In genomic region chr2:187165936-187166335, GRCh38 we compare ENCODE assay signal across 1 cellular context.
TF ChIP-seq lines count a peak whose summit lies in the region.

No MANE protein-coding gene starts in this region.

TF ChIP-seq in GM12878, 131 proteins besides CTCF, POLR2A, EP300 and RAD21 (continued from another document):
- TF ChIP-seq ZBTB11 (CRISPR knock-in tag; IDR thresholded peaks at IDR 0.05), result no peak
- TF ChIP-seq EZH2 (IDR thresholded peaks at IDR 0.05; ENCODE audit: borderline replicate concordance, control insufficient read depth, low read depth, low read length), result no peak
- TF ChIP-seq NFXL1 (IDR thresholded peaks at IDR 0.05; ENCODE audit: borderline replicate concordance), result no peak
- no peak for TF ChIP-seq YBX1 (IDR thresholded peaks at IDR 0.05)
- TF ChIP-seq, protein P1, sequence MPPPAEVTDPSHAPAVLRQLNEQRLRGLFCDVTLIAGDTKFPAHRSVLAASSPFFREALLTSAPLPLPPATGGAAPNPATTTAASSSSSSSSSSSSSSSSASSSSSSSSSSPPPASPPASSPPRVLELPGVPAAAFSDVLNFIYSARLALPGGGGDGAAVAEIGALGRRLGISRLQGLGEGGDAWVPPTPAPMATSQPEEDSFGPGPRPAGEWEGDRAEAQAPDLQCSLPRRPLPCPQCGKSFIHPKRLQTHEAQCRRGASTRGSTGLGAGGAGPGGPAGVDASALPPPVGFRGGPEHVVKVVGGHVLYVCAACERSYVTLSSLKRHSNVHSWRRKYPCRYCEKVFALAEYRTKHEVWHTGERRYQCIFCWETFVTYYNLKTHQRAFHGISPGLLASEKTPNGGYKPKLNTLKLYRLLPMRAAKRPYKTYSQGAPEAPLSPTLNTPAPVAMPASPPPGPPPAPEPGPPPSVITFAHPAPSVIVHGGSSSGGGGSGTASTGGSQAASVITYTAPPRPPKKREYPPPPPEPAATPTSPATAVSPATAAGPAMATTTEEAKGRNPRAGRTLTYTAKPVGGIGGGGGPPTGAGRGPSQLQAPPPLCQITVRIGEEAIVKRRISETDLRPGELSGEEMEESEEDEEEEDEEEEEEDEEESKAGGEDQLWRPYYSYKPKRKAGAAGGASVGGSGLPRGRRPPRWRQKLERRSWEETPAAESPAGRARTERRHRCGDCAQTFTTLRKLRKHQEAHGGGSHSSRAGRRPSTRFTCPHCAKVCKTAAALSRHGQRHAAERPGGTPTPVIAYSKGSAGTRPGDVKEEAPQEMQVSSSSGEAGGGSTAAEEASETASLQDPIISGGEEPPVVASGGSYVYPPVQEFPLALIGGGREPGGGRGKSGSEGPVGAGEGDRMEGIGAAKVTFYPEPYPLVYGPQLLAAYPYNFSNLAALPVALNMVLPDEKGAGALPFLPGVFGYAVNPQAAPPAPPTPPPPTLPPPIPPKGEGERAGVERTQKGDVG (CRISPR knock-in tag; IDR thresholded peaks at IDR 0.05), result no peak
- no peak for TF ChIP-seq CHD4 (IDR thresholded peaks at IDR 0.05)
- TF ChIP-seq SMARCA5 (IDR thresholded peaks at IDR 0.05), result no peak
- TF ChIP-seq ZNF687 (IDR thresholded peaks at IDR 0.05), result no peak
- TF ChIP-seq, protein P2, sequence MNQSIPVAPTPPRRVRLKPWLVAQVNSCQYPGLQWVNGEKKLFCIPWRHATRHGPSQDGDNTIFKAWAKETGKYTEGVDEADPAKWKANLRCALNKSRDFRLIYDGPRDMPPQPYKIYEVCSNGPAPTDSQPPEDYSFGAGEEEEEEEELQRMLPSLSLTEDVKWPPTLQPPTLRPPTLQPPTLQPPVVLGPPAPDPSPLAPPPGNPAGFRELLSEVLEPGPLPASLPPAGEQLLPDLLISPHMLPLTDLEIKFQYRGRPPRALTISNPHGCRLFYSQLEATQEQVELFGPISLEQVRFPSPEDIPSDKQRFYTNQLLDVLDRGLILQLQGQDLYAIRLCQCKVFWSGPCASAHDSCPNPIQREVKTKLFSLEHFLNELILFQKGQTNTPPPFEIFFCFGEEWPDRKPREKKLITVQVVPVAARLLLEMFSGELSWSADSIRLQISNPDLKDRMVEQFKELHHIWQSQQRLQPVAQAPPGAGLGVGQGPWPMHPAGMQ (IDR thresholded peaks at IDR 0.05; ENCODE audit: borderline replicate concordance), result no peak
- TF ChIP-seq SIN3A (IDR thresholded peaks at IDR 0.05; ENCODE audit: low read depth, low read length), result no peak
- TF ChIP-seq, protein P3, sequence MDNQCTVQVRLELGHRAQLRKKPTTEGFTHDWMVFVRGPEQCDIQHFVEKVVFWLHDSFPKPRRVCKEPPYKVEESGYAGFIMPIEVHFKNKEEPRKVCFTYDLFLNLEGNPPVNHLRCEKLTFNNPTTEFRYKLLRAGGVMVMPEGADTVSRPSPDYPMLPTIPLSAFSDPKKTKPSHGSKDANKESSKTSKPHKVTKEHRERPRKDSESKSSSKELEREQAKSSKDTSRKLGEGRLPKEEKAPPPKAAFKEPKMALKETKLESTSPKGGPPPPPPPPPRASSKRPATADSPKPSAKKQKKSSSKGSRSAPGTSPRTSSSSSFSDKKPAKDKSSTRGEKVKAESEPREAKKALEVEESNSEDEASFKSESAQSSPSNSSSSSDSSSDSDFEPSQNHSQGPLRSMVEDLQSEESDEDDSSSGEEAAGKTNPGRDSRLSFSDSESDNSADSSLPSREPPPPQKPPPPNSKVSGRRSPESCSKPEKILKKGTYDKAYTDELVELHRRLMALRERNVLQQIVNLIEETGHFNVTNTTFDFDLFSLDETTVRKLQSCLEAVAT (IDR thresholded peaks at IDR 0.05), result no peak
- no peak for TF ChIP-seq BRCA1 (IDR thresholded peaks at IDR 0.05; ENCODE audit: low read depth, low read length)
- no peak for TF ChIP-seq BCL11A (IDR thresholded peaks at IDR 0.05; ENCODE audit: low read depth, low read length)
